ENCODE assay signal across 8 cellular contexts in the genomic region with DNA sequence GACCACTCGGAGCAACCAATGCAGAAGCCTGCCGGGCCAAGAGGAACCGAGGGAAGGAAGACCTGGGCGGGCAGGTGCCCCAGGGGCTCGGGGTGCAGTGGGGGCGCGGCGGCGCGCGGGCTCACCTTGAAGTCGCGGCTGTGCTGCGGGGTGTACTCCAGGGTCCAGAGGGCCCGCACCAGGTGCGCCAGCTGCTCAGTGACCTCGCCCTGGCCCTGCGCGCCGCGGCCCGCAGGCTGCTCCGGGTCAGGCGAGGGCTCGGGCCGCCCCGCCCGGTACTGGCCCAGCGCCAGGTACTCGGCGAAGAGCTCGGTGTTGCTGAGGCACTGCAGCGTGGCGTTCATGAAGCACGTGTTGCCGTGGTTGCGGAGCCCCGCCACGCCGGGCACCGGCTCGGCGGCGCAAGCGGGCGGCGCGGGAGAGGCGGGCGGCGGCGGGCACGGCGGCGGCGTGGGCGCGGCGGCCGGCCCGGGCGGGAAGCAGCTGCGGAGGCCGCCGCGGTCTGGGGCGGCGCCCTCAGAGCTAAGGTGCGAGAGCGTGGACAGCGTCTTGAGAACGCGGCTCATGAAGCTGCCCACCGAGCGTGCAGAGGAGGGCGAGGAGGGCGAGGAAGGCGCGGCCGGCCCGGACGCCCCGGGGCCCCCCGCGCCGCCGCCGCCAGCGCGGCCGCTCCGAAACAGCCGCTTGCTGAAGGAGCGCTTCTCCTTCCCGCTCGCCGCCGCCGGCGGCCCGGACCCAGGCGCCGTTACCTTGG. TPM values are rescaled to one million over a fixed set of nuclear protein-coding genes. Genes with fewer than 3 reads are reported as not detected.
DNase-seq lines count a peak whose midpoint lies in the region; ATAC-seq lines count a peak whose summit lies in the region.

No MANE protein-coding gene starts in this region.

- no peaks in the 10 kb centered on the region for H3K9me3 Mint-ChIP-seq in activated naive CD8-positive, alpha-beta T cell (ENCODE audit: low read depth)

- peaks cover 6% of the 10 kb centered on the region for H3K36me3 Mint-ChIP-seq in activated naive CD8-positive, alpha-beta T cell

- H3K27ac Mint-ChIP-seq in activated naive CD8-positive, alpha-beta T cell = peak overlapping the region; percentile 94

- peak overlapping the region; percentile 94 for H3K4me2 ChIP-seq in BLaER1

- H3K4me1 Mint-ChIP-seq in activated naive CD8-positive, alpha-beta T cell (ENCODE audit: low read depth) = peaks cover 24% of the 10 kb centered on the region

- H3K27ac ChIP-seq in BLaER1 = peak overlapping the region; percentile 75

- ATAC-seq in GM19372 (IDR thresholded peaks at IDR 0.05; ENCODE audit: low read depth, unreplicated experiment) (peak; percentile 34), HG03442 (IDR thresholded peaks at IDR 0.05; ENCODE audit: unreplicated experiment) (peak; percentile 36)

- peak overlapping the region; percentile 83 for H3K9ac ChIP-seq in BLaER1

- no peaks in the 10 kb centered on the region for H3K9me3 ChIP-seq in BLaER1

- H3K4me3 Mint-ChIP-seq in activated naive CD8-positive, alpha-beta T cell = peak overlapping the region; percentile 97

- intact Hi-C loops in cardiac septum (cut with DNase I) (loop anchor here (2.0 kb wide), 1 partner anchor 76 kb away; no protein-coding TSS in a partner anchor), posterior cingulate gyrus (cut with DNase I) (no loop called here)

- DNase-seq in SK-MEL-5 (ENCODE audit: low read depth, low spot score) (peak; percentile 30), cardiac septum (ENCODE audit: low spot score) (peak; percentile 83), posterior cingulate gyrus (peak; percentile 25 to 95 (median 54)), ureter (ENCODE audit: low spot score) (peak; percentile 69)

- H3K36me3 ChIP-seq in BLaER1 = no peaks in the 10 kb centered on the region

- no peaks in the 10 kb centered on the region for H3K27me3 Mint-ChIP-seq in activated naive CD8-positive, alpha-beta T cell

- in situ Hi-C loops in SK-MEL-5 (cut with HindIII; ENCODE audit: low pct_unique_long_range_greater_than_20kb, low sequenced_read_pairs) = no loop called here

- no peaks in the 10 kb centered on the region for H3K27me3 ChIP-seq in BLaER1

- peaks cover 40% of the 10 kb centered on the region for H4K20me1 ChIP-seq in BLaER1

- H3K4me3 ChIP-seq in BLaER1 = peak overlapping the region; percentile 88

- H3K4me1 ChIP-seq in BLaER1 = peaks cover 46% of the 10 kb centered on the region

RNA-seq across cellular contexts. Expression of gene USP31, which starts 0.6 kb away (rescaled TPM):
- total RNA-seq in SK-MEL-5 (2014; rRNA removed; shearing (Covaris generic)) = 3.3 and 4.7 TPM in 2 replicates
- 5.4 and 7.2 TPM in 2 replicates for polyA plus RNA-seq in SK-MEL-5 (2015; cell fraction: cytosol; rRNA removed)
- polyA plus RNA-seq in SK-MEL-5 (2015; cell fraction: nucleus; rRNA removed) = 14.4 and 17.1 TPM in 2 replicates
- 21.6 TPM for total RNA-seq in cardiac septum
- 58.2 TPM for total RNA-seq in ureter

RNA-seq across cellular contexts. Expression of gene SCNN1G, which starts 33.9 kb away (rescaled TPM):
- not detected in 2 replicates for total RNA-seq in SK-MEL-5 (2014; rRNA removed; shearing (Covaris generic))
- polyA plus RNA-seq in SK-MEL-5 (2015; cell fraction: cytosol; rRNA removed) = not detected in 2 replicates
- not detected in 2 replicates for polyA plus RNA-seq in SK-MEL-5 (2015; cell fraction: nucleus; rRNA removed)
- not detected for total RNA-seq in cardiac septum
- 18.9 TPM for total RNA-seq in ureter

Comparison
In these comparisons a context has a peak if more than half of its experiments do, and no peak if none do; other contexts are left out.
1. Peak in every context shown above with its lines: DNase-seq, ATAC-seq, H3K4me3 ChIP-seq and H3K27ac ChIP-seq.
2. DNase-seq: peak in every context shown above with its lines; median percentile 83 in cardiac septum; 69 in ureter; 54 in posterior cingulate gyrus; 30 in SK-MEL-5.
3. RNA of gene SCNN1G, which starts 33.9 kb away (total RNA-seq): 18.9 TPM in ureter (single experiment); not detected in cardiac septum (single experiment) and not detected in SK-MEL-5; every median in the first group is over 10 times any median in the second.